In genomic region chr15:72797338-72797689, GRCh38 we compare ENCODE assay signal across 8 cellular contexts. TPM values are rescaled to one million over a fixed set of nuclear protein-coding genes. Genes with fewer than 3 reads are reported as not detected.
A peak's percentile ranks its signal among the peaks of the same experiment; 100 is the strongest.
DNase-seq lines count a peak whose midpoint lies in the region; ATAC-seq and TF ChIP-seq lines count a peak whose summit lies in the region.

No MANE protein-coding gene starts in this region.

- intact Hi-C loops in activated CD8-positive, alpha-beta T cell treated with anti-CD3 and anti-CD28 coated beads for 36 hours (cut with micrococcal nuclease): loop anchor here (5.0 kb wide), 1 partner anchor 280 kb away; no protein-coding TSS in a partner anchor

- H3K79me2 ChIP-seq in smooth muscle cell (ENCODE audit: low read depth): no peaks in the 10 kb centered on the region

- TF ChIP-seq CTCF in activated CD8-positive, alpha-beta T cell treated with anti-CD3 and anti-CD28 coated beads for 36 hours (IDR thresholded peaks at IDR 0.05): no peak
- no peak for TF ChIP-seq CTCF in smooth muscle cell (IDR thresholded peaks at IDR 0.05; ENCODE audit: borderline replicate concordance, insufficient read depth, poor library complexity, severe bottlenecking)

- H3K36me3 ChIP-seq in HAP-1 (replicated peaks) (no peaks in the 10 kb centered on the region), smooth muscle cell (ENCODE audit: low read depth) (no peaks in the 10 kb centered on the region)

- no peaks in the 10 kb centered on the region for H3K36me3 Mint-ChIP-seq in activated CD8-positive, alpha-beta T cell treated with anti-CD3 and anti-CD28 coated beads for 36 hours (ENCODE audit: low read depth)

- no peak overlapping the region for H3K27ac Mint-ChIP-seq in activated CD8-positive, alpha-beta T cell treated with anti-CD3 and anti-CD28 coated beads for 36 hours

- H3K27me3 ChIP-seq in HAP-1 (ENCODE audit: low read depth) (no peaks in the 10 kb centered on the region; the same call in 1 of the 2 replicates), smooth muscle cell (ENCODE audit: low read depth) (no peaks in the 10 kb centered on the region)

- H3K9me3 ChIP-seq in HAP-1 (no peaks in the 10 kb centered on the region), smooth muscle cell (replicated peaks; ENCODE audit: low read depth) (no peaks in the 10 kb centered on the region)

- H3F3A ChIP-seq in smooth muscle cell (ENCODE audit: low read depth): no peaks in the 10 kb centered on the region

- peak overlapping the region; percentile 74 for H2AFZ ChIP-seq in smooth muscle cell (ENCODE audit: low read depth)

- H3K4me1 ChIP-seq in HAP-1 (peaks cover 6% of the 10 kb centered on the region), smooth muscle cell (ENCODE audit: low read depth) (no peaks in the 10 kb centered on the region)

- H3K9me3 Mint-ChIP-seq in activated CD8-positive, alpha-beta T cell treated with anti-CD3 and anti-CD28 coated beads for 36 hours: no peaks in the 10 kb centered on the region

- no peak overlapping the region for H3K27ac ChIP-seq in smooth muscle cell (ENCODE audit: low read depth)

- peak overlapping the region; percentile 42 for H3K4me3 ChIP-seq in HAP-1
- peak overlapping the region; percentile 58 for H3K4me3 ChIP-seq in iPS-11a (ENCODE audit: low read depth, low read length)
- peak overlapping the region; percentile 61 for H3K4me3 ChIP-seq in smooth muscle cell

- peak overlapping the region; percentile 70 for H3K4me3 Mint-ChIP-seq in activated CD8-positive, alpha-beta T cell treated with anti-CD3 and anti-CD28 coated beads for 36 hours

- DNase-seq in HAP-1 (ENCODE audit: low spot score in 2 of 2) (no peak), smooth muscle cell (lab: John Stamatoyannopoulos, UW; ENCODE audit: unreplicated experiment) (no peak), AG08395 (ENCODE audit: low spot score) (no peak), NCI-H1092 treated with DMSO at 0.1 percent for 48 hours (lab: John Stamatoyannopoulos, UW) (no peak), activated gamma-delta T cell (lab: John Stamatoyannopoulos, UW) (no peak)
- no peak for DNase-seq in activated CD8-positive, alpha-beta T cell treated with anti-CD3 and anti-CD28 coated beads for 36 hours

- WGBS in smooth muscle cell (ENCODE audit: low lambda C conversion rate): 26% methylated on average over 12 of the region's 12 CpGs

- POLR2A ChIA-PET in activated CD8-positive, alpha-beta T cell treated with anti-CD3 and anti-CD28 coated beads for 36 hours (lab: Charles Lee): no interaction called here

- H4K20me1 ChIP-seq in smooth muscle cell (ENCODE audit: low read depth): no peaks in the 10 kb centered on the region

- peaks cover 39% of the 10 kb centered on the region for H3K27me3 Mint-ChIP-seq in activated CD8-positive, alpha-beta T cell treated with anti-CD3 and anti-CD28 coated beads for 36 hours

- H3K4me1 Mint-ChIP-seq in activated CD8-positive, alpha-beta T cell treated with anti-CD3 and anti-CD28 coated beads for 36 hours (ENCODE audit: low read depth): peaks cover 9% of the 10 kb centered on the region

- CTCF ChIA-PET in activated CD8-positive, alpha-beta T cell treated with anti-CD3 and anti-CD28 coated beads for 36 hours (lab: Charles Lee): interaction anchor here (0.7 to 1.0 kb wide), 4 partner anchors 75 to 286 kb away, joined by 3 to 5 read pairs (median 4); no protein-coding TSS in a partner anchor

- H3K4me2 ChIP-seq in smooth muscle cell: peak overlapping the region; percentile 89

- H3K9ac ChIP-seq in smooth muscle cell (ENCODE audit: low read depth): no peak overlapping the region

- in situ Hi-C loops in HAP-1 (cut with MboI; ENCODE audit: low sequenced_read_pairs): loop anchor here (5.0 to 25.0 kb wide), 3 partner anchors 280 to 1315 kb away; no protein-coding TSS in a partner anchor

- no peak for ATAC-seq in activated CD8-positive, alpha-beta T cell treated with anti-CD3 and anti-CD28 coated beads for 36 hours
- ATAC-seq in GM19328 (IDR thresholded peaks at IDR 0.05; ENCODE audit: unreplicated experiment): no peak

RNA-seq across cellular contexts. Expression of gene ADPGK, which starts 13.8 kb away (rescaled TPM):
- total RNA-seq in activated CD8-positive, alpha-beta T cell treated with anti-CD3 and anti-CD28 coated beads for 36 hours: 10 to 100 TPM; 63.7 to 65.1 TPM
- 67.3 and 70.0 TPM in 2 replicates for total RNA-seq in smooth muscle cell
- polyA plus RNA-seq in smooth muscle cell: 53.4 and 55.7 TPM in 2 replicates
